ENCODE assay signal across 8 cellular contexts in the genomic region with DNA sequence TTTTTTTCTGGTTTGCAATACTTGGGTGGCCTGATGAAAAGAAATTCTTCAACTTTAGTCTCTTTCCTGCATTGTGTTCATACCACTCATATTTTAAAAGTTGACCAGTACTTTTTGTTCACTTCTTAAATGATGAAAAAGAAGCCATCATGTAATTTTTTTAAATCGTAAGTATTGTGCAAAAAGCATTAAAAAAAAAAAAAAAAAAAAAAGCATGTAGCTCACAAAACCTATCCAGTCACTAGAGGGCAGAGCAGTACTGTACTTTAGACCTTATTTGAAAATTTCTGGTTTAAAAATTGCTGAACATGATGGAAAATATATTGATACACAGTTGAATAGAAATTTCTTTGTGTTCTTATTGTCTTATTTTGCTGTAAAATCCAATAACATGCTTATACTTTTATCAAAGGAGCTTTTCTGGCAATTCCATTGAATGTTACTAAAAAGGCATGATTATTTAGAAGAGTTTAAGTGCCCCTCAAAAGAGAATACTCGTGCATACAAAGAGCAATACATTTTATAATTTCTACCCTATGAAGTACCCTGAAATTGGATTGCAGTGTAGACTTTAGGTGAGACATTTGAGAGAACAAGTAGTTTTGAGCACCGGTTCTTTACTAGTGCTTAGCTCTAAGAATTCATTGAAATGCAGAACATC.
DNase-seq lines count a peak whose midpoint lies in the region; TF ChIP-seq lines count a peak whose summit lies in the region.

No MANE protein-coding gene starts in this region.

- H3K9me3 ChIP-seq in neural progenitor cell (ENCODE audit: low read depth): no peaks in the 10 kb centered on the region

- H3K27ac Mint-ChIP-seq in neural progenitor cell: no peak overlapping the region

- H3K36me3 Mint-ChIP-seq in neural progenitor cell: peaks cover 2% of the 10 kb centered on the region

- no peak overlapping the region for H3K4me3 Mint-ChIP-seq in neural progenitor cell

- H3K4me1 ChIP-seq in neural progenitor cell: peaks cover 16% of the 10 kb centered on the region

- H3K9me3 Mint-ChIP-seq in neural progenitor cell: no peaks in the 10 kb centered on the region

- no peak overlapping the region for H3K4me3 ChIP-seq in neural progenitor cell

- H3K4me1 Mint-ChIP-seq in neural progenitor cell: peaks cover 6% of the 10 kb centered on the region

- no peaks in the 10 kb centered on the region for H3K36me3 ChIP-seq in neural progenitor cell

- TF ChIP-seq CTCF in neural progenitor cell (IDR thresholded peaks at IDR 0.05): peak; percentile 69

- H3K27ac ChIP-seq in neural progenitor cell: no peak overlapping the region

- H4K20me1 ChIP-seq in neural progenitor cell (ENCODE audit: low read depth): peaks cover 9% of the 10 kb centered on the region

- peaks cover 4% of the 10 kb centered on the region for H3K79me2 ChIP-seq in neural progenitor cell (ENCODE audit: low read depth)

- DNase-seq in NCI-H2196 (lab: John Stamatoyannopoulos, UW; ENCODE audit: unreplicated experiment) (peak; percentile 29), NCI-H2196 treated with DMSO at 0.1 percent for 48 hours (lab: John Stamatoyannopoulos, UW; ENCODE audit: unreplicated experiment) (no peak), NCI-H2227 treated with DMSO at 0.1 percent for 48 hours (lab: John Stamatoyannopoulos, UW) (peak; percentile 20), neural progenitor cell (ENCODE audit: low spot score) (peak; percentile 32), mesenteric fat pad (ENCODE audit: low spot score) (no peak), NCI-H774 (lab: John Stamatoyannopoulos, UW) (no peak), mucosa of gallbladder (ENCODE audit: low spot score) (no peak)
- peak; percentile 23 for DNase-seq in central memory CD4-positive, alpha-beta T cell

- H3K27me3 Mint-ChIP-seq in neural progenitor cell (ENCODE audit: insufficient read depth, low read depth): no peaks in the 10 kb centered on the region

- no peak overlapping the region for H2AFZ ChIP-seq in neural progenitor cell (replicated peaks)

- H3K9ac ChIP-seq in neural progenitor cell: no peak overlapping the region

- H3K27me3 ChIP-seq in neural progenitor cell: no peaks in the 10 kb centered on the region

- H3F3A ChIP-seq in neural progenitor cell (ENCODE audit: low read depth): no peaks in the 10 kb centered on the region

- H3K4me2 ChIP-seq in neural progenitor cell: no peak overlapping the region

Comparison
In these comparisons a context has a peak if more than half of its experiments do, and no peak if none do; other contexts are left out.
1. DNase-seq: peak in NCI-H2196 (single experiment), NCI-H2227 treated with DMSO at 0.1 percent for 48 hours (single experiment), central memory CD4-positive, alpha-beta T cell (single experiment) and neural progenitor cell (single experiment); none in NCI-H2196 treated with DMSO at 0.1 percent for 48 hours (single experiment), mesenteric fat pad (single experiment), NCI-H774 (single experiment) and mucosa of gallbladder (single experiment).